Comparison of ENCODE assay signal across 2 cellular contexts in genomic region chr5:179909224-179909623, GRCh38.
TF ChIP-seq lines count a peak whose summit lies in the region.

No MANE protein-coding gene starts in this region.

TF ChIP-seq in HepG2, 621 proteins besides CTCF, POLR2A, EP300 and RAD21:
- TF ChIP-seq ZNF121 (CRISPR knock-in tag; IDR thresholded peaks at IDR 0.05) = peak; percentile 57; the same call in 1 of the 2 replicates
- no peak for TF ChIP-seq ZBTB20 (CRISPR knock-in tag; IDR thresholded peaks at IDR 0.05; ENCODE audit: borderline replicate concordance, low read depth)

TF ChIP-seq in HEK293T, 16 proteins besides CTCF, POLR2A, EP300 and RAD21:
- TF ChIP-seq FOXM1 (IDR thresholded peaks at IDR 0.05; ENCODE audit: borderline replicate concordance) = no peak
- TF ChIP-seq LEF1 (IDR thresholded peaks at IDR 0.05; ENCODE audit: borderline replicate concordance) = no peak
- TF ChIP-seq SP1 (IDR thresholded peaks at IDR 0.05) = no peak
- no peak for TF ChIP-seq TARDBP (IDR thresholded peaks at IDR 0.05)
- no peak for TF ChIP-seq L3MBTL2 (conservative IDR thresholded peaks at IDR 0.05)
- TF ChIP-seq FOXK2 (IDR thresholded peaks at IDR 0.05) = no peak
- no peak for TF ChIP-seq SUZ12 (IDR thresholded peaks at IDR 0.05)
- TF ChIP-seq ELF4 (IDR thresholded peaks at IDR 0.05) = no peak
